In the genomic region with DNA sequence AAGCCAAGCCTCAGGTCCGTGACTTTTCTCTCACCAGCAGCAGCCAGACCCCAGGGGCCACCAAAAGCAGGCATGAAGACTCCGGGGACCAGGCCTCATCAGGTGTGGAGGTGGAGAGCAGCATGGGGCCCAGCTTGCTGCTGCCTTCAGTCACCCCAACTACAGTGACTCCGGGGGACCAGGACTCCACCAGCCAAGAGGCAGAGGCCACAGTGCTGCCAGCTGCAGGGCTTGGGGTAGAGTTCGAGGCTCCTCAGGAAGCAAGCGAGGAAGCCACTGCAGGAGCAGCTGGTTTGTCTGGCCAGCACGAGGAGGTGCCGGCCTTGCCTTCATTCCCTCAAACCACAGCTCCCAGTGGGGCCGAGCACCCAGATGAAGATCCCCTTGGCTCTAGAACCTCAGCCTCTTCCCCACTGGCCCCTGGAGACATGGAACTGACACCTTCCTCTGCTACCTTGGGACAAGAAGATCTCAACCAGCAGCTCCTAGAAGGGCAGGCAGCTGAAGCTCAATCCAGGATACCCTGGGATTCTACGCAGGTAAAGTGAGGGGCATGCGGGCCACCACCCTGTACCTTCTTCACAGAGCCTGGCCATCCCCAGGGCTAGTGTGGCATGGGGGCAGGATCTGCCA, we compare ENCODE assay signal across 1 cellular context.
TF ChIP-seq lines count a peak whose summit lies in the region.

No MANE protein-coding gene starts in this region.

TF ChIP-seq in HepG2, 621 proteins besides CTCF, POLR2A, EP300 and RAD21:
- TF ChIP-seq NR2F2 (IDR thresholded peaks at IDR 0.05; ENCODE audit: borderline replicate concordance, low read depth) (no peak), ZNF343 (CRISPR knock-in tag; IDR thresholded peaks at IDR 0.05) (no peak), AGO2 (optimal IDR thresholded peaks at IDR 0.05; ENCODE audit: low read depth, low read length) (no peak), SRF (IDR thresholded peaks at IDR 0.05; ENCODE audit: low read depth, low read length) (no peak), ATF1 (CRISPR knock-in tag; IDR thresholded peaks at IDR 0.05) (no peak), MEIS2 (CRISPR knock-in tag; IDR thresholded peaks at IDR 0.05) (no peak), HOXD1 (CRISPR knock-in tag; IDR thresholded peaks at IDR 0.05) (no peak), TBL1XR1 (IDR thresholded peaks at IDR 0.05; ENCODE audit: borderline replicate concordance, low read length, partially characterized antibody) (no peak), NFKBIZ (CRISPR knock-in tag; IDR thresholded peaks at IDR 0.05) (no peak)
- TF ChIP-seq, protein P1, sequence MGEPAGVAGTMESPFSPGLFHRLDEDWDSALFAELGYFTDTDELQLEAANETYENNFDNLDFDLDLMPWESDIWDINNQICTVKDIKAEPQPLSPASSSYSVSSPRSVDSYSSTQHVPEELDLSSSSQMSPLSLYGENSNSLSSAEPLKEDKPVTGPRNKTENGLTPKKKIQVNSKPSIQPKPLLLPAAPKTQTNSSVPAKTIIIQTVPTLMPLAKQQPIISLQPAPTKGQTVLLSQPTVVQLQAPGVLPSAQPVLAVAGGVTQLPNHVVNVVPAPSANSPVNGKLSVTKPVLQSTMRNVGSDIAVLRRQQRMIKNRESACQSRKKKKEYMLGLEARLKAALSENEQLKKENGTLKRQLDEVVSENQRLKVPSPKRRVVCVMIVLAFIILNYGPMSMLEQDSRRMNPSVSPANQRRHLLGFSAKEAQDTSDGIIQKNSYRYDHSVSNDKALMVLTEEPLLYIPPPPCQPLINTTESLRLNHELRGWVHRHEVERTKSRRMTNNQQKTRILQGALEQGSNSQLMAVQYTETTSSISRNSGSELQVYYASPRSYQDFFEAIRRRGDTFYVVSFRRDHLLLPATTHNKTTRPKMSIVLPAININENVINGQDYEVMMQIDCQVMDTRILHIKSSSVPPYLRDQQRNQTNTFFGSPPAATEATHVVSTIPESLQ (CRISPR knock-in tag; conservative IDR thresholded peaks at IDR 0.05), result no peak
- TF ChIP-seq, protein P2, sequence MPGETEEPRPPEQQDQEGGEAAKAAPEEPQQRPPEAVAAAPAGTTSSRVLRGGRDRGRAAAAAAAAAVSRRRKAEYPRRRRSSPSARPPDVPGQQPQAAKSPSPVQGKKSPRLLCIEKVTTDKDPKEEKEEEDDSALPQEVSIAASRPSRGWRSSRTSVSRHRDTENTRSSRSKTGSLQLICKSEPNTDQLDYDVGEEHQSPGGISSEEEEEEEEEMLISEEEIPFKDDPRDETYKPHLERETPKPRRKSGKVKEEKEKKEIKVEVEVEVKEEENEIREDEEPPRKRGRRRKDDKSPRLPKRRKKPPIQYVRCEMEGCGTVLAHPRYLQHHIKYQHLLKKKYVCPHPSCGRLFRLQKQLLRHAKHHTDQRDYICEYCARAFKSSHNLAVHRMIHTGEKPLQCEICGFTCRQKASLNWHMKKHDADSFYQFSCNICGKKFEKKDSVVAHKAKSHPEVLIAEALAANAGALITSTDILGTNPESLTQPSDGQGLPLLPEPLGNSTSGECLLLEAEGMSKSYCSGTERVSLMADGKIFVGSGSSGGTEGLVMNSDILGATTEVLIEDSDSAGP (CRISPR knock-in tag; IDR thresholded peaks at IDR 0.05; ENCODE audit: borderline replicate concordance), result no peak
